ENCODE assay signal across 8 cellular contexts in the genomic region with DNA sequence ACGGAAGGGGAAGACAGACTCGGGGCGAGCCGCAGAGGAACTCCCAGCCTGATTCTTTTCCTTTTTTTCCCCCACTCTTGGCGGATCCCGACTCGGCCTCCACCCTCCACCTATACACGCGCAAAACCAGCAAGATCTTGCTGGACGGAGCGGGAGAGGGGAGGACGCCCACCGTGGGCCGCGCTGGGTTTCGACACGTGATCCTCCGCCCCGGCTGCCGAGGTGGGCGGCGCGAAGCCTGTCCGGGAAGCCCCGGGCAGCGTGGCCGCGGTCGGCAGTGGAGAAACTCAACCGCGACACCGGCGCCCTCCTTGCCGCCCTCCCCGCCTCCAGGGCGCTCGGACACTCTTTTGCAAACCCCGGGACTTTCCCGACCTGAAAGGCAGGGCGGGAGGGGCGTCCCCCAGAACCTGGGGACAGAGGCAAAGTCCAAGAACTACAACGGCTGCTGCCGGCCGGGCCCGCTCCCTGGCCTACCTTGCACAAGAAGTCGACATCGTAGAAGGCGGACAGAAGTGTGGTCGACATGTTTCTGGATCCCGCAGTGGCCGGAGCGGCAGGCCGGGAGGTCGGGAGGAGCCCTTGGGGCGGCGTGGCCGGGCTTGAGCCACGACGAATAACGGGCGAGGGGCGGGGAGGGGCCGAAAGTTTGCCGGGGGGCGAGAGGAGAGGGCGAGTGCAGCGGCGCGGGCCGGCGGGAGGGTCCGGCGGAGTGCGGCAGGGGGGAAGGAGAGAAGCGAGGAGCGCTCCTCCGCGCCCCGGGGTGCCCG. TPM values are rescaled to one million over a fixed set of nuclear protein-coding genes. Genes with fewer than 3 reads are reported as not detected.
A peak's percentile ranks its signal among the peaks of the same experiment; 100 is the strongest.
DNase-seq lines count a peak whose midpoint lies in the region; ATAC-seq and TF ChIP-seq lines count a peak whose summit lies in the region.

No MANE protein-coding gene starts in this region.

- DNase-seq in CD14-positive monocyte (ENCODE audit: low spot score) (peak; percentile 68), GM19238 (ENCODE audit: insufficient read length, low spot score) (peak; percentile 70), SK-MEL-5 (ENCODE audit: low read depth, low spot score) (peak; percentile 60), heart left ventricle (peak in 4 of 5 donors; percentile 76 to 86 (median 82)), posterior vena cava (ENCODE audit: low spot score) (peak; percentile 93)
- peak; percentile 83 for DNase-seq in activated naive CD8-positive, alpha-beta T cell treated with anti-CD3 and anti-CD28 coated beads, Interleukin-2, amount 50 U/mL, for 24 hours

- H3K9me3 ChIP-seq in heart left ventricle = no peaks in the 10 kb centered on the region

- ATAC-seq in HG03439 (IDR thresholded peaks at IDR 0.05; ENCODE audit: unreplicated experiment) (peak; percentile 33), heart left ventricle (peak in 3 of 4 donors; percentile 5 to 8 (median 7))
- ATAC-seq in activated naive CD8-positive, alpha-beta T cell treated with anti-CD3 and anti-CD28 coated beads, Interleukin-2, amount 50 U/mL, for 24 hours = peak; percentile 20

- H3K4me1 ChIP-seq in heart left ventricle (peaks cover 6 to 77% (median 42%) of the 10 kb centered on the region in 12 donors), urinary bladder (ENCODE audit: insufficient read depth) (no peaks in the 10 kb centered on the region)

- peaks cover 0 to 9% (median 0%) of the 10 kb centered on the region in 7 donors for H3K9me3 Mint-ChIP-seq in CD14-positive monocyte
- H3K9me3 Mint-ChIP-seq in activated naive CD8-positive, alpha-beta T cell treated with anti-CD3 and anti-CD28 coated beads, Interleukin-2, amount 50 U/mL, for 24 hours = no peaks in the 10 kb centered on the region

- H3K27me3 Mint-ChIP-seq in CD14-positive monocyte (ENCODE audit: low read depth in 3 of 3) = peaks cover 0 to 4% (median 0%) of the 10 kb centered on the region in 3 donors
- peaks cover 2% of the 10 kb centered on the region for H3K27me3 Mint-ChIP-seq in activated naive CD8-positive, alpha-beta T cell treated with anti-CD3 and anti-CD28 coated beads, Interleukin-2, amount 50 U/mL, for 24 hours

- H3K27ac ChIP-seq in heart left ventricle (peak overlapping the region; percentile 96 to 99 (median 99)), urinary bladder (ENCODE audit: low read depth) (peak overlapping the region; percentile 96)

- peak in 1 of 2 donors; percentile 71 for TF ChIP-seq POLR2A in heart left ventricle (IDR thresholded peaks at IDR 0.05)

- H3K36me3 Mint-ChIP-seq in CD14-positive monocyte = peaks cover 28 to 50% of the 10 kb centered on the region in 2 donors
- peaks cover 35% of the 10 kb centered on the region for H3K36me3 Mint-ChIP-seq in activated naive CD8-positive, alpha-beta T cell treated with anti-CD3 and anti-CD28 coated beads, Interleukin-2, amount 50 U/mL, for 24 hours (ENCODE audit: low read depth)

- in situ Hi-C loops in SK-MEL-5 (cut with HindIII; ENCODE audit: low pct_unique_long_range_greater_than_20kb, low sequenced_read_pairs) = no loop called here

- no peak for TF ChIP-seq CTCF in CD14-positive monocyte (IDR thresholded peaks at IDR 0.05)
- no peak for TF ChIP-seq CTCF in heart left ventricle (IDR thresholded peaks at IDR 0.05)

- H3K27ac Mint-ChIP-seq in CD14-positive monocyte = peak overlapping the region; percentile 93 to 98 (median 96)
- H3K27ac Mint-ChIP-seq in activated naive CD8-positive, alpha-beta T cell treated with anti-CD3 and anti-CD28 coated beads, Interleukin-2, amount 50 U/mL, for 24 hours = peak overlapping the region; percentile 92

- no peaks in the 10 kb centered on the region for H3K27me3 ChIP-seq in heart left ventricle

- intact Hi-C loops in CD14-positive monocyte (cut with micrococcal nuclease) = loop anchor here (2.0 to 10.0 kb wide), 7 partner anchors 57 to 401 kb away; no protein-coding TSS in a partner anchor
- intact Hi-C loops in heart left ventricle (cut with DNase I) = loop anchor here in 9 of 10 donors (2.0 to 10.0 kb wide), 16 partner anchors 93 to 399 kb away; no protein-coding TSS in a partner anchor
- intact Hi-C loops in posterior vena cava (cut with DNase I) = loop anchor here (5.0 to 10.0 kb wide), 7 partner anchors 201 to 1284 kb away; no protein-coding TSS in a partner anchor

- peaks cover 45% of the 10 kb centered on the region for H3K4me1 Mint-ChIP-seq in CD14-positive monocyte
- peaks cover 47% of the 10 kb centered on the region for H3K4me1 Mint-ChIP-seq in activated naive CD8-positive, alpha-beta T cell treated with anti-CD3 and anti-CD28 coated beads, Interleukin-2, amount 50 U/mL, for 24 hours

- WGBS in heart left ventricle, 4 donors = 0 to 1% (median 1%) methylated on average over 58 to 80 of the region's 80 CpGs
- WGBS in urinary bladder = under 1% methylated on average over 78 of the region's 80 CpGs

- H3K4me3 ChIP-seq in heart left ventricle (peak overlapping the region; percentile 65 to 97 (median 84)), urinary bladder (ENCODE audit: low read depth, low read length) (peak overlapping the region; percentile 97)

- peak overlapping the region; percentile 93 to 100 for H3K4me3 Mint-ChIP-seq in CD14-positive monocyte
- H3K4me3 Mint-ChIP-seq in activated naive CD8-positive, alpha-beta T cell treated with anti-CD3 and anti-CD28 coated beads, Interleukin-2, amount 50 U/mL, for 24 hours = peak overlapping the region; percentile 93

- H3K36me3 ChIP-seq in heart left ventricle (peaks cover 0 to 51% (median 39%) of the 10 kb centered on the region in 9 donors), urinary bladder (ENCODE audit: insufficient read depth) (peaks cover 3% of the 10 kb centered on the region)

RNA-seq across cellular contexts. Expression of gene ZFP36L2, which starts 0.4 kb away (rescaled TPM):
- 10 to 100 TPM; 84.4 to 88.3 TPM for polyA plus RNA-seq in CD14-positive monocyte
- total RNA-seq in SK-MEL-5 (2014; rRNA removed; shearing (Covaris generic)) = 5.2 and 5.7 TPM in 2 replicates
- polyA plus RNA-seq in SK-MEL-5 (2015; cell fraction: cytosol; rRNA removed) = 39.6 and 62.8 TPM in 2 replicates
- polyA plus RNA-seq in SK-MEL-5 (2015; cell fraction: nucleus; rRNA removed) = 16.3 and 26.1 TPM in 2 replicates
- total RNA-seq in heart left ventricle = 10 to 100 TPM; 28.8 to 94.4 (median 44.9) TPM
- polyA plus RNA-seq in heart left ventricle = 10 to 100 TPM; 29.2 to 29.5 TPM
- total RNA-seq in posterior vena cava = 100 to 1,000 TPM; 123 to 148 TPM
- total RNA-seq in urinary bladder = 54.8 TPM
- 145 TPM for polyA plus RNA-seq in urinary bladder

Comparison
In these comparisons a context has a peak if more than half of its experiments do, and no peak if none do; other contexts are left out.
1. Peak in every context shown above with its lines: DNase-seq, ATAC-seq, H3K4me3 ChIP-seq and H3K27ac ChIP-seq.